8 cellular contexts compared by ENCODE assay signal in genomic region chr9:37903831-37904646, GRCh38. TPM values are rescaled to one million over a fixed set of nuclear protein-coding genes. Genes with fewer than 3 reads are reported as not detected.
DNase-seq lines count a peak whose midpoint lies in the region; ATAC-seq and TF ChIP-seq lines count a peak whose summit lies in the region.

TSS of gene SLC25A51 (minus strand) at chr9:37904127. CDS start at chr9:37888550, 15,577 bp downstream.

- peaks cover 23 to 39% (median 33%) of the 10 kb centered on the region in 3 donors for H3K4me1 Mint-ChIP-seq in CD8-positive, alpha-beta memory T cell
- H3K4me1 Mint-ChIP-seq in activated CD4-positive, alpha-beta memory T cell treated with anti-CD3 and anti-CD28 coated beads, Interleukin-2, amount 10 ng/mL, durations not matched to agents 7 days and 5 days, result peaks cover 36% of the 10 kb centered on the region

- peak within 1 kb of the TSS; percentile 91 to 95 (median 94) for H3K27ac Mint-ChIP-seq in CD8-positive, alpha-beta memory T cell
- H3K27ac Mint-ChIP-seq in activated CD4-positive, alpha-beta memory T cell treated with anti-CD3 and anti-CD28 coated beads, Interleukin-2, amount 10 ng/mL, durations not matched to agents 7 days and 5 days, result peak within 1 kb of the TSS; percentile 87

- peak within 1 kb of the TSS; percentile 64 for H3K27ac ChIP-seq in CD8-positive, alpha-beta memory T cell (ENCODE audit: low read depth, low read length)
- H3K27ac ChIP-seq in lower lobe of right lung, result peak within 1 kb of the TSS; percentile 86

- no peaks in the 10 kb centered on the region for H3K27me3 ChIP-seq in CD8-positive, alpha-beta memory T cell (ENCODE audit: insufficient read depth, low read length, poor library complexity, severe bottlenecking)
- H3K27me3 ChIP-seq in lower lobe of right lung (ENCODE audit: low read depth), result no peaks in the 10 kb centered on the region

- peak within 1 kb of the TSS; percentile 76 for H3K4me3 ChIP-seq in CD8-positive, alpha-beta memory T cell (ENCODE audit: low read length)
- H3K4me3 ChIP-seq in lower lobe of right lung, result peak within 1 kb of the TSS; percentile 85

- H3K9me3 Mint-ChIP-seq in CD8-positive, alpha-beta memory T cell, result no peaks in the 10 kb centered on the region
- H3K9me3 Mint-ChIP-seq in activated CD4-positive, alpha-beta memory T cell treated with anti-CD3 and anti-CD28 coated beads, Interleukin-2, amount 10 ng/mL, durations not matched to agents 7 days and 5 days, result no peaks in the 10 kb centered on the region

- peak; percentile 91 for TF ChIP-seq CTCF in lower lobe of right lung (IDR thresholded peaks at IDR 0.05)

- ATAC-seq in GM19452 (IDR thresholded peaks at IDR 0.05; ENCODE audit: unreplicated experiment) (peak; percentile 84), lower lobe of right lung (peak; percentile 94)

- DNase-seq in CD8-positive, alpha-beta memory T cell, result peak; percentile 91 to 96 (median 93)
- peak; percentile 92 for DNase-seq in HK-2 (ENCODE audit: unreplicated experiment)
- DNase-seq in NCI-H82 treated with DMSO at 0.1 percent for 48 hours (lab: John Stamatoyannopoulos, UW; ENCODE audit: unreplicated experiment), result peak; percentile 44
- peak; percentile 95 for DNase-seq in activated CD4-positive, alpha-beta memory T cell treated with anti-CD3 and anti-CD28 coated beads, Interleukin-2, amount 10 ng/mL, durations not matched to agents 7 days and 5 days
- peak; percentile 97 for DNase-seq in ecto neural progenitor cell (ENCODE audit: low spot score)
- peak; percentile 94 for DNase-seq in lower lobe of right lung
- DNase-seq in stimulated activated CD4-positive, alpha-beta T cell treated with anti-CD3 and anti-CD28 coated beads, TNF-alpha, amount 100 ng/mL, for 4 hours (ENCODE audit: low read depth in 3 of 3), result peak; percentile 89 to 98 (median 92)

- H3K4me3 Mint-ChIP-seq in CD8-positive, alpha-beta memory T cell, result peak within 1 kb of the TSS; percentile 88 to 97 (median 90)
- peak within 1 kb of the TSS; percentile 87 for H3K4me3 Mint-ChIP-seq in activated CD4-positive, alpha-beta memory T cell treated with anti-CD3 and anti-CD28 coated beads, Interleukin-2, amount 10 ng/mL, durations not matched to agents 7 days and 5 days

- H3K27me3 Mint-ChIP-seq in CD8-positive, alpha-beta memory T cell, result peaks cover 0 to 5% of the 10 kb centered on the region in 2 donors
- peaks cover 5% of the 10 kb centered on the region for H3K27me3 Mint-ChIP-seq in activated CD4-positive, alpha-beta memory T cell treated with anti-CD3 and anti-CD28 coated beads, Interleukin-2, amount 10 ng/mL, durations not matched to agents 7 days and 5 days

- intact Hi-C loops in lower lobe of right lung (cut with DNase I), result no loop called here

- H3K36me3 ChIP-seq in CD8-positive, alpha-beta memory T cell (ENCODE audit: insufficient read depth, low read length), result peaks cover 5% of the 10 kb centered on the region
- peaks cover 7% of the 10 kb centered on the region for H3K36me3 ChIP-seq in lower lobe of right lung

- no peaks in the 10 kb centered on the region for H3K9me3 ChIP-seq in CD8-positive, alpha-beta memory T cell (ENCODE audit: low read length)
- no peaks in the 10 kb centered on the region for H3K9me3 ChIP-seq in lower lobe of right lung

- H3K4me1 ChIP-seq in CD8-positive, alpha-beta memory T cell (ENCODE audit: insufficient read depth, low read length), result peaks cover 24% of the 10 kb centered on the region
- peaks cover 40% of the 10 kb centered on the region for H3K4me1 ChIP-seq in lower lobe of right lung

- CTCF ChIA-PET in CD8-positive, alpha-beta memory T cell (lab: Charles Lee), result interaction anchor here (0.7 to 1.9 kb wide), 4 partner anchors 8 to 166 kb away, joined by 3 to 6 read pairs (median 4); partner anchors contain the start of gene SHB
- CTCF ChIA-PET in activated CD4-positive, alpha-beta memory T cell treated with anti-CD3 and anti-CD28 coated beads, Interleukin-2, amount 10 ng/mL, durations not matched to agents 7 days and 5 days (lab: Charles Lee), result interaction anchor here (0.8 to 2.6 kb wide), 9 partner anchors 9 to 422 kb away, joined by 3 to 14 read pairs (median 6); partner anchors contain the start of genes DCAF10, EXOSC3, SHB and TOMM5

- H3K36me3 Mint-ChIP-seq in CD8-positive, alpha-beta memory T cell, result peaks cover 0 to 11% (median 0%) of the 10 kb centered on the region in 3 donors
- peaks cover 11% of the 10 kb centered on the region for H3K36me3 Mint-ChIP-seq in activated CD4-positive, alpha-beta memory T cell treated with anti-CD3 and anti-CD28 coated beads, Interleukin-2, amount 10 ng/mL, durations not matched to agents 7 days and 5 days (ENCODE audit: low read depth)

- POLR2A ChIA-PET in CD8-positive, alpha-beta memory T cell (lab: Charles Lee), result interaction anchor here (1.2 kb wide), 1 partner anchor 10 kb away, joined by 3 read pairs; no protein-coding TSS in a partner anchor
- POLR2A ChIA-PET in activated CD4-positive, alpha-beta memory T cell treated with anti-CD3 and anti-CD28 coated beads, Interleukin-2, amount 10 ng/mL, durations not matched to agents 7 days and 5 days (lab: Charles Lee), result interaction anchor here (0.7 to 2.5 kb wide), 8 partner anchors 10 to 418 kb away, joined by 3 to 15 read pairs (median 7); partner anchors contain the start of genes DCAF10, EXOSC3, POLR1E and TOMM5

RNA-seq across cellular contexts. Expression of gene SLC25A51, which starts in this region (rescaled TPM):
- total RNA-seq in CD8-positive, alpha-beta memory T cell, result 10 to 100 TPM; 38.5 to 39.8 TPM
- 12.9 TPM for polyA plus RNA-seq in CD8-positive, alpha-beta memory T cell
- total RNA-seq in activated CD4-positive, alpha-beta memory T cell treated with anti-CD3 and anti-CD28 coated beads, Interleukin-2, amount 10 ng/mL, durations not matched to agents 7 days and 5 days, result 10 to 100 TPM; 28.4 to 29.3 TPM
- total RNA-seq in lower lobe of right lung, result 23.8 TPM

Comparison
In these comparisons a context has a peak if more than half of its experiments do, and no peak if none do; other contexts are left out.
1. Peak in every context shown above with its lines: DNase-seq, ATAC-seq, H3K4me3 ChIP-seq and H3K27ac ChIP-seq.
2. DNase-seq: peak in every context shown above with its lines; median percentile 97 in ecto neural progenitor cell; 95 in activated CD4-positive, alpha-beta memory T cell treated with anti-CD3 and anti-CD28 coated beads, Interleukin-2, amount 10 ng/mL, durations not matched to agents 7 days and 5 days; 94 in lower lobe of right lung; 93 in CD8-positive, alpha-beta memory T cell; 92 in HK-2; 92 in stimulated activated CD4-positive, alpha-beta T cell treated with anti-CD3 and anti-CD28 coated beads, TNF-alpha, amount 100 ng/mL, for 4 hours; 44 in NCI-H82 treated with DMSO at 0.1 percent for 48 hours.